ENCODE assay signal across 2 cellular contexts in the genomic region with DNA sequence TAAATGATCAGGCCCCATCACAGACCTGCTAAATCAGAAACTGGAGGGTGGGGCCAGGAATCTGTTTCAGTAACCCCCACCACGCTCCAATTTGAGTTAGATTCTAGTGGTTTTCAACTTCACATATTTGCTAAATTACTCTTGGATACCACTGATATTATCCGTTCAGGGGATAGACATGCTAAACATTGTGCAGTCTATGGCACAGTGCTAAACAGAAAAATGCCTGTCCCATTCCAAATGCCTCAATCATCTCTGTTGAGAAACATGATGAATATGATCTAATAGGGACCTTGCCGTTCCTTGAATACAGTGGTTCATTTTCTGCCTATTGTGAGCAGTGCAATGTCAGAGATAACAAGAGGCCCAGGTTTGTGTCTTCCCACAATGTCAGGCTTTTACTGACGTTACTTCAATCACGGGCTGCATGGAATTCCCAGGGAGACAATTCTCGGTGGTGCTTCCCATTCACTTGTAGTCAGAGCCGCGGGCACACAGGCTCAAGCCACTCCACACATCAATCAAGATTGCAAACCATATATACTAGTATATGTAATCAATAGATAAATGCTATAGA.
TF ChIP-seq lines count a peak whose summit lies in the region.

No MANE protein-coding gene starts in this region.

TF ChIP-seq in K562, 482 proteins besides CTCF, POLR2A, EP300 and RAD21:
- TF ChIP-seq, protein P1, sequence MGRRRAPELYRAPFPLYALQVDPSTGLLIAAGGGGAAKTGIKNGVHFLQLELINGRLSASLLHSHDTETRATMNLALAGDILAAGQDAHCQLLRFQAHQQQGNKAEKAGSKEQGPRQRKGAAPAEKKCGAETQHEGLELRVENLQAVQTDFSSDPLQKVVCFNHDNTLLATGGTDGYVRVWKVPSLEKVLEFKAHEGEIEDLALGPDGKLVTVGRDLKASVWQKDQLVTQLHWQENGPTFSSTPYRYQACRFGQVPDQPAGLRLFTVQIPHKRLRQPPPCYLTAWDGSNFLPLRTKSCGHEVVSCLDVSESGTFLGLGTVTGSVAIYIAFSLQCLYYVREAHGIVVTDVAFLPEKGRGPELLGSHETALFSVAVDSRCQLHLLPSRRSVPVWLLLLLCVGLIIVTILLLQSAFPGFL (CRISPR knock-in tag; IDR thresholded peaks at IDR 0.05), result no peak
- TF ChIP-seq CEBPG (CRISPR knock-in tag; IDR thresholded peaks at IDR 0.05) (no peak), CEBPG (tag; conservative IDR thresholded peaks at IDR 0.05 in 1 of 2, IDR thresholded peaks at IDR 0.05 in 1 of 2) (no peak), TGIF2 (CRISPR knock-in tag; IDR thresholded peaks at IDR 0.05) (no peak), HDAC6 (IDR thresholded peaks at IDR 0.05; ENCODE audit: low read depth, low read length) (no peak), BRD4 (IDR thresholded peaks at IDR 0.05) (no peak), NFE2 (IDR thresholded peaks at IDR 0.05; ENCODE audit: low read depth) (no peak), RUNX1 (IDR thresholded peaks at IDR 0.05; ENCODE audit: low read depth) (no peak)
TF ChIP-seq in K562: peak in this region for 0.

TF ChIP-seq in neural cell, 6 proteins besides CTCF, POLR2A, EP300 and RAD21:
- TF ChIP-seq POLR2AphosphoS5 (IDR thresholded peaks at IDR 0.05) (peak; percentile 66), EZH2 (IDR thresholded peaks at IDR 0.05; ENCODE audit: borderline replicate concordance, insufficient read depth, low read length, poor library complexity, severe bottlenecking) (no peak)
- TF ChIP-seq, protein P2, sequence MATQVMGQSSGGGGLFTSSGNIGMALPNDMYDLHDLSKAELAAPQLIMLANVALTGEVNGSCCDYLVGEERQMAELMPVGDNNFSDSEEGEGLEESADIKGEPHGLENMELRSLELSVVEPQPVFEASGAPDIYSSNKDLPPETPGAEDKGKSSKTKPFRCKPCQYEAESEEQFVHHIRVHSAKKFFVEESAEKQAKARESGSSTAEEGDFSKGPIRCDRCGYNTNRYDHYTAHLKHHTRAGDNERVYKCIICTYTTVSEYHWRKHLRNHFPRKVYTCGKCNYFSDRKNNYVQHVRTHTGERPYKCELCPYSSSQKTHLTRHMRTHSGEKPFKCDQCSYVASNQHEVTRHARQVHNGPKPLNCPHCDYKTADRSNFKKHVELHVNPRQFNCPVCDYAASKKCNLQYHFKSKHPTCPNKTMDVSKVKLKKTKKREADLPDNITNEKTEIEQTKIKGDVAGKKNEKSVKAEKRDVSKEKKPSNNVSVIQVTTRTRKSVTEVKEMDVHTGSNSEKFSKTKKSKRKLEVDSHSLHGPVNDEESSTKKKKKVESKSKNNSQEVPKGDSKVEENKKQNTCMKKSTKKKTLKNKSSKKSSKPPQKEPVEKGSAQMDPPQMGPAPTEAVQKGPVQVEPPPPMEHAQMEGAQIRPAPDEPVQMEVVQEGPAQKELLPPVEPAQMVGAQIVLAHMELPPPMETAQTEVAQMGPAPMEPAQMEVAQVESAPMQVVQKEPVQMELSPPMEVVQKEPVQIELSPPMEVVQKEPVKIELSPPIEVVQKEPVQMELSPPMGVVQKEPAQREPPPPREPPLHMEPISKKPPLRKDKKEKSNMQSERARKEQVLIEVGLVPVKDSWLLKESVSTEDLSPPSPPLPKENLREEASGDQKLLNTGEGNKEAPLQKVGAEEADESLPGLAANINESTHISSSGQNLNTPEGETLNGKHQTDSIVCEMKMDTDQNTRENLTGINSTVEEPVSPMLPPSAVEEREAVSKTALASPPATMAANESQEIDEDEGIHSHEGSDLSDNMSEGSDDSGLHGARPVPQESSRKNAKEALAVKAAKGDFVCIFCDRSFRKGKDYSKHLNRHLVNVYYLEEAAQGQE (IDR thresholded peaks at IDR 0.05; ENCODE audit: borderline replicate concordance), result peak; percentile 41
